26 cellular contexts compared by ENCODE assay signal in genomic region chr18:65706646-65707045, GRCh38.
"Had no signal": no experiment of that assay in that cellular context is flagged by ENCODE, and none has a peak within 500 bp of the region (broad histone marks: within the 10 kb centered on the region; RNA-seq: fewer than 3 reads in every experiment).

No MANE protein-coding gene starts in this region.

- H3K4me1 Mint-ChIP-seq: activated B cell treated with CpG ODN at 0.5 μM for 24 hours; central memory CD8-positive, alpha-beta T cell; naive thymus-derived CD4-positive, alpha-beta T cell had no signal

- H3K4me3 Mint-ChIP-seq: activated B cell treated with CpG ODN at 0.5 μM for 24 hours; activated CD8-positive, alpha-beta T cell treated with anti-CD3 and anti-CD28 coated beads for 36 hours; central memory CD8-positive, alpha-beta T cell; dendritic cell treated with granulocyte-macrophage colony-stimulating factor and Interleukin-4, amounts not matched to agents 40 ng/mL and 50 ng/mL, for 4 days; naive thymus-derived CD4-positive, alpha-beta T cell had no signal

- H3K9me3 ChIP-seq: breast epithelium, right atrium auricular region, tibial nerve had no signal

- H3K9ac ChIP-seq: parathyroid adenoma had no signal

- H3K79me2 ChIP-seq: parathyroid adenoma had no signal

- H3K4me2 ChIP-seq: smooth muscle cell had no signal

- H3K36me3 ChIP-seq: breast epithelium, esophagus squamous epithelium, heart right ventricle, right atrium auricular region, tibial nerve had no signal

- ATAC-seq: activated CD8-positive, alpha-beta T cell treated with anti-CD3 and anti-CD28 coated beads for 36 hours; activated naive CD4-positive, alpha-beta T cell treated with anti-CD3 and anti-CD28 coated beads, Interleukin-2, amount 50 U/mL, for 72 hours; heart right ventricle; left colon; naive thymus-derived CD4-positive, alpha-beta T cell had no signal

- H3K36me3 Mint-ChIP-seq: activated naive CD4-positive, alpha-beta T cell treated with anti-CD3 and anti-CD28 coated beads, Interleukin-2, amount 50 U/mL, for 72 hours; naive thymus-derived CD4-positive, alpha-beta T cell had no signal

- H3K27ac ChIP-seq: breast epithelium, epithelial cell of prostate, esophagus squamous epithelium, heart right ventricle, parathyroid adenoma, right atrium auricular region, tibial nerve had no signal

- H2AFZ ChIP-seq: parathyroid adenoma had no signal

- H3K27me3 ChIP-seq: breast epithelium, esophagus squamous epithelium, heart right ventricle, right atrium auricular region, tibial nerve had no signal

- H3K27ac Mint-ChIP-seq: activated B cell treated with CpG ODN at 0.5 μM for 24 hours; activated CD8-positive, alpha-beta T cell treated with anti-CD3 and anti-CD28 coated beads for 36 hours; activated naive CD4-positive, alpha-beta T cell treated with anti-CD3 and anti-CD28 coated beads, Interleukin-2, amount 50 U/mL, for 72 hours; activated T-helper 2 cell treated with anti-CD3 and anti-CD28 coated beads, Interferon-gamma antibody, Interleukin-2, Interleukin-4, amounts not matched to agents 10 μg/mL and 5 μg/mL and 100 μg/mL, durations not matched to agents 14 hours and 24 hours and 36 hours; dendritic cell treated with granulocyte-macrophage colony-stimulating factor and Interleukin-4, amounts not matched to agents 40 ng/mL and 50 ng/mL, for 4 days; naive thymus-derived CD4-positive, alpha-beta T cell had no signal

- H3K4me1 ChIP-seq: breast epithelium, esophagus squamous epithelium, heart right ventricle, parathyroid adenoma, right atrium auricular region, tibial nerve had no signal

- H3K4me3 ChIP-seq: breast epithelium, esophagus squamous epithelium, heart right ventricle, right atrium auricular region, smooth muscle cell, tibial nerve had no signal

- DNase-seq: activated B cell treated with CpG ODN at 0.5 μM for 24 hours; activated CD4-positive, alpha-beta T cell treated with anti-CD3 and anti-CD28 coated beads, Interleukin-2, amount 50 U/mL, for 1 hour; activated CD8-positive, alpha-beta T cell treated with anti-CD3 and anti-CD28 coated beads for 36 hours; activated T-cell treated with anti-CD3 and anti-CD28 coated beads, Interleukin-2, amount 50 U/mL, for 48 hours; esophagus squamous epithelium; foreskin melanocyte; heart right ventricle; left colon; mammary epithelial cell; midbrain; naive thymus-derived CD4-positive, alpha-beta T cell; occipital lobe; stimulated activated CD4-positive, alpha-beta T cell treated with anti-CD3 and anti-CD28 coated beads, Interleukin-1b, Interleukin-23, amount 100 ng/mL, for 48 hours; stimulated activated CD4-positive, alpha-beta T cell treated with anti-CD3 and anti-CD28 coated beads, Interleukin-4, amount 100 ng/mL, for 4 hours; stimulated activated naive CD4-positive, alpha-beta T cell treated with Interleukin-2 at 50 U/mL for 16 hours; T-helper 2 cell had no signal
